Comparison of ENCODE assay signal across 10 cellular contexts in genomic region chr19:16497042-16497441, GRCh38. TPM values are rescaled to one million over a fixed set of nuclear protein-coding genes. Genes with fewer than 3 reads are reported as not detected.
A peak's percentile ranks its signal among the peaks of the same experiment; 100 is the strongest.
DNase-seq lines count a peak whose midpoint lies in the region; ATAC-seq and TF ChIP-seq lines count a peak whose summit lies in the region.
"Had no signal": no experiment of that assay in that cellular context is flagged by ENCODE, and none has a peak within 500 bp of the region (broad histone marks: within the 10 kb centered on the region; RNA-seq: fewer than 3 reads in every experiment).

No MANE protein-coding gene starts in this region.

- H3K4me1 Mint-ChIP-seq in stimulated activated naive CD8-positive, alpha-beta T cell treated with anti-CD3 and anti-CD28 coated beads, Interleukin-15, amount 100 ng/mL, for 72 hours, result peaks cover 28% of the 10 kb centered on the region

- DNase-seq in HEK293T (ENCODE audit: extremely low spot score), result no peak
- DNase-seq in WERI-Rb-1, result no peak
- DNase-seq in right atrium auricular region (ENCODE audit: low spot score), result no peak
- DNase-seq in stimulated activated naive CD8-positive, alpha-beta T cell treated with anti-CD3 and anti-CD28 coated beads, Interleukin-15, amount 100 ng/mL, for 72 hours, result no peak
- DNase-seq in caudate nucleus (lab: John Stamatoyannopoulos, UW), result no peak
- no peak for DNase-seq in HK-2 (ENCODE audit: unreplicated experiment)
- DNase-seq: foreskin melanocyte, H7, SHP77 treated with DMSO at 0.1 percent for 48 hours had no signal

- no peak for ATAC-seq in stimulated activated naive CD8-positive, alpha-beta T cell treated with anti-CD3 and anti-CD28 coated beads, Interleukin-15, amount 100 ng/mL, for 72 hours
- ATAC-seq in GM21737 (IDR thresholded peaks at IDR 0.05; ENCODE audit: unreplicated experiment), result no peak

- POLR2A ChIA-PET in HEK293T (lab: Yijun Ruan, JAX), result interaction anchor here (0.8 to 1.6 kb wide), 9 partner anchors 21 to 578 kb away, joined by 3 to 11 read pairs (median 4); partner anchors contain the start of genes EPS15L1 and SMIM7

- H3K27ac Mint-ChIP-seq in stimulated activated naive CD8-positive, alpha-beta T cell treated with anti-CD3 and anti-CD28 coated beads, Interleukin-15, amount 100 ng/mL, for 72 hours, result no peak overlapping the region

- H3K27me3 Mint-ChIP-seq in stimulated activated naive CD8-positive, alpha-beta T cell treated with anti-CD3 and anti-CD28 coated beads, Interleukin-15, amount 100 ng/mL, for 72 hours, result no peaks in the 10 kb centered on the region

- no peak for TF ChIP-seq CTCF in WERI-Rb-1 (IDR thresholded peaks at IDR 0.05; ENCODE audit: low read depth, low read length)
- TF ChIP-seq CTCF in right atrium auricular region (IDR thresholded peaks at IDR 0.05), result no peak

- no peaks in the 10 kb centered on the region for H3K9me3 ChIP-seq in WERI-Rb-1 (ENCODE audit: severe bottlenecking)
- H3K9me3 ChIP-seq in right atrium auricular region, result no peaks in the 10 kb centered on the region

- peak overlapping the region; percentile 92 to 96 for H3K4me3 Mint-ChIP-seq in stimulated activated naive CD8-positive, alpha-beta T cell treated with anti-CD3 and anti-CD28 coated beads, Interleukin-15, amount 100 ng/mL, for 72 hours

- no peaks in the 10 kb centered on the region for H3K9me3 Mint-ChIP-seq in stimulated activated naive CD8-positive, alpha-beta T cell treated with anti-CD3 and anti-CD28 coated beads, Interleukin-15, amount 100 ng/mL, for 72 hours

- H3K27me3 ChIP-seq in WERI-Rb-1 (ENCODE audit: insufficient read depth, low read depth, severe bottlenecking) (no peaks in the 10 kb centered on the region), right atrium auricular region (no peaks in the 10 kb centered on the region)

- peaks cover 0 to 11% of the 10 kb centered on the region in 2 donors for H3K4me1 ChIP-seq in right atrium auricular region

- CTCF ChIA-PET in HEK293T (lab: Yijun Ruan, JAX), result no interaction called here

- H3K27ac ChIP-seq in WERI-Rb-1, result no peak overlapping the region
- H3K27ac ChIP-seq in right atrium auricular region, result peak overlapping the region; percentile 83 to 86
- H3K27ac ChIP-seq in caudate nucleus (ENCODE audit: low read depth, low read length), result no peak overlapping the region

- H3K36me3 ChIP-seq in WERI-Rb-1 (peaks cover 8% of the 10 kb centered on the region), right atrium auricular region (no peaks in the 10 kb centered on the region)

- H3K4me3 ChIP-seq in WERI-Rb-1 (ENCODE audit: low read depth, low read length), result peak overlapping the region; percentile 77
- H3K4me3 ChIP-seq in right atrium auricular region, result peak overlapping the region; percentile 67 to 74

TF ChIP-seq in HEK293T, 16 proteins besides CTCF, POLR2A, EP300 and RAD21:
- TF ChIP-seq BHLHE40 (IDR thresholded peaks at IDR 0.05; ENCODE audit: borderline replicate concordance) (no peak), ZNF384 (IDR thresholded peaks at IDR 0.05) (peak; percentile 57; the same call in 1 of the 2 replicates)

RNA-seq across cellular contexts. Expression of gene C19orf44, which starts 0.8 kb away (rescaled TPM):
- total RNA-seq in right atrium auricular region, result 1 to 10 TPM; 2.3 to 6.0 TPM

RNA-seq across cellular contexts. Expression of gene CALR3, which starts 1.1 kb away (rescaled TPM):
- total RNA-seq in right atrium auricular region, result not detected

RNA-seq across cellular contexts. Expression of gene EPS15L1, which starts 25.3 kb away (rescaled TPM):
- 10 to 100 TPM; 24.0 to 27.4 TPM for total RNA-seq in right atrium auricular region

RNA-seq across cellular contexts. Expression of gene CHERP, which starts 45.2 kb away (rescaled TPM):
- 1 to 10 TPM; 4.3 to 8.0 TPM for total RNA-seq in right atrium auricular region

Comparison
In these comparisons a context has a peak if more than half of its experiments do, and no peak if none do; other contexts are left out.
1. H3K27ac ChIP-seq: peak in right atrium auricular region (2 of 2); none in WERI-Rb-1 (single experiment) and caudate nucleus (single experiment).